8 cellular contexts compared by ENCODE assay signal in genomic region chr7:55532150-55532917, GRCh38. TPM values are rescaled to one million over a fixed set of nuclear protein-coding genes. Genes with fewer than 3 reads are reported as not detected.
DNase-seq lines count a peak whose midpoint lies in the region; ATAC-seq and TF ChIP-seq lines count a peak whose summit lies in the region.

No MANE protein-coding gene starts in this region.

- H3K27ac ChIP-seq in neutrophil: peak overlapping the region; percentile 88
- H3K27ac ChIP-seq in sigmoid colon: no peak overlapping the region

- no peaks in the 10 kb centered on the region for H3K9me3 Mint-ChIP-seq in activated T-helper 2 cell treated with anti-CD3 and anti-CD28 coated beads, Interferon-gamma antibody, Interleukin-2, Interleukin-4, amounts not matched to agents 10 μg/mL and 5 μg/mL and 100 μg/mL, durations not matched to agents 14 hours and 24 hours and 36 hours

- H3K36me3 ChIP-seq in H7 (replicated peaks; ENCODE audit: control insufficient read depth, insufficient read depth, low read length) (no peaks in the 10 kb centered on the region), neutrophil (no peaks in the 10 kb centered on the region), sigmoid colon (no peaks in the 10 kb centered on the region)

- 64 to 78% methylated on average over 8 of the region's 8 CpGs for WGBS in sigmoid colon, 2 donors

- TF ChIP-seq POLR2A in sigmoid colon (IDR thresholded peaks at IDR 0.05): no peak

- peak overlapping the region; percentile 96 for H3K27ac Mint-ChIP-seq in activated T-helper 2 cell treated with anti-CD3 and anti-CD28 coated beads, Interferon-gamma antibody, Interleukin-2, Interleukin-4, amounts not matched to agents 10 μg/mL and 5 μg/mL and 100 μg/mL, durations not matched to agents 14 hours and 24 hours and 36 hours

- H3K27me3 ChIP-seq in H7 (ENCODE audit: control insufficient read depth, insufficient read depth, low read length): no peaks in the 10 kb centered on the region
- H3K27me3 ChIP-seq in neutrophil: no peaks in the 10 kb centered on the region
- H3K27me3 ChIP-seq in sigmoid colon: no peaks in the 10 kb centered on the region

- H3K4me3 Mint-ChIP-seq in activated T-helper 2 cell treated with anti-CD3 and anti-CD28 coated beads, Interferon-gamma antibody, Interleukin-2, Interleukin-4, amounts not matched to agents 10 μg/mL and 5 μg/mL and 100 μg/mL, durations not matched to agents 14 hours and 24 hours and 36 hours (ENCODE audit: low read depth): no peak overlapping the region

- peaks cover 66% of the 10 kb centered on the region for H3K4me1 Mint-ChIP-seq in activated T-helper 2 cell treated with anti-CD3 and anti-CD28 coated beads, Interferon-gamma antibody, Interleukin-2, Interleukin-4, amounts not matched to agents 10 μg/mL and 5 μg/mL and 100 μg/mL, durations not matched to agents 14 hours and 24 hours and 36 hours (ENCODE audit: low read depth)

- intact Hi-C loops in activated T-helper 2 cell treated with anti-CD3 and anti-CD28 coated beads, Interferon-gamma antibody, Interleukin-2, Interleukin-4, amounts not matched to agents 10 μg/mL and 5 μg/mL and 100 μg/mL, durations not matched to agents 14 hours and 24 hours and 36 hours (cut with micrococcal nuclease): loop anchor here (2.0 to 10.0 kb wide), 4 partner anchors 16 to 774 kb away; partner anchors contain the start of gene SEC61G
- intact Hi-C loops in sigmoid colon (cut with DNase I): no loop called here

- H3K36me3 Mint-ChIP-seq in activated T-helper 2 cell treated with anti-CD3 and anti-CD28 coated beads, Interferon-gamma antibody, Interleukin-2, Interleukin-4, amounts not matched to agents 10 μg/mL and 5 μg/mL and 100 μg/mL, durations not matched to agents 14 hours and 24 hours and 36 hours (ENCODE audit: low read depth): peaks cover 32% of the 10 kb centered on the region

- no peak for TF ChIP-seq EP300 in sigmoid colon (IDR thresholded peaks at IDR 0.05)

- peak; percentile 13 for ATAC-seq in GM18498 (IDR thresholded peaks at IDR 0.05; ENCODE audit: unreplicated experiment)

- H3K4me1 ChIP-seq in neutrophil (ENCODE audit: control insufficient read depth in 1 of 2, insufficient read depth in 1 of 2, low read depth in 1 of 2, low read length in 1 of 2) (peaks cover 53 to 57% of the 10 kb centered on the region in 2 experiments), sigmoid colon (peaks cover 0 to 51% (median 35%) of the 10 kb centered on the region in 4 donors)

- H3K27me3 Mint-ChIP-seq in activated T-helper 2 cell treated with anti-CD3 and anti-CD28 coated beads, Interferon-gamma antibody, Interleukin-2, Interleukin-4, amounts not matched to agents 10 μg/mL and 5 μg/mL and 100 μg/mL, durations not matched to agents 14 hours and 24 hours and 36 hours (ENCODE audit: low read depth): no peaks in the 10 kb centered on the region

- no peaks in the 10 kb centered on the region for H3K9me3 ChIP-seq in neutrophil
- H3K9me3 ChIP-seq in sigmoid colon: no peaks in the 10 kb centered on the region

- H3K4me3 ChIP-seq in H7 (ENCODE audit: insufficient read depth, low read depth, low read length) (no peak overlapping the region), neutrophil (ENCODE audit: low read depth in 1 of 2, low read length in 1 of 2) (no peak overlapping the region), sigmoid colon (no peak overlapping the region)

- DNase-seq in H7: peak; percentile 15
- DNase-seq in activated T-helper 2 cell treated with anti-CD3 and anti-CD28 coated beads, Interferon-gamma antibody, Interleukin-2, Interleukin-4, amounts not matched to agents 10 μg/mL and 5 μg/mL and 100 μg/mL, durations not matched to agents 14 hours and 24 hours and 36 hours (ENCODE audit: low spot score): no peak
- DNase-seq in NCI-H146 (lab: John Stamatoyannopoulos, UW): no peak
- DNase-seq in SK-N-DZ (ENCODE audit: low spot score): no peak
- DNase-seq in NCI-H748 treated with DMSO at 0.1 percent for 48 hours (lab: John Stamatoyannopoulos, UW): no peak
- DNase-seq in sigmoid colon: no peak

- no peak for TF ChIP-seq CTCF in neutrophil (IDR thresholded peaks at IDR 0.05)
- TF ChIP-seq CTCF in sigmoid colon (IDR thresholded peaks at IDR 0.05): no peak

RNA-seq across cellular contexts. Expression of gene VOPP1, which starts 40.0 kb away (rescaled TPM):
- total RNA-seq in H7 (2014; rRNA removed; shearing (Covaris generic)): 87.1 and 103 TPM in 2 replicates
- 53.7 and 56.0 TPM in 2 replicates for total RNA-seq in activated T-helper 2 cell treated with anti-CD3 and anti-CD28 coated beads, Interferon-gamma antibody, Interleukin-2, Interleukin-4, amounts not matched to agents 10 μg/mL and 5 μg/mL and 100 μg/mL, durations not matched to agents 14 hours and 24 hours and 36 hours
- polyA plus RNA-seq in SK-N-DZ (2014; cell fraction: cytosol; rRNA removed): 48.1 and 50.4 TPM in 2 replicates
- polyA plus RNA-seq in SK-N-DZ (2014; cell fraction: nucleus; rRNA removed): 15.3 and 23.6 TPM in 2 replicates
- 10 to 100 TPM; 22.2 to 26.4 (median 24.3) TPM for total RNA-seq in sigmoid colon
- polyA plus RNA-seq in sigmoid colon: 10 to 100 TPM; 57.8 to 59.5 (median 59.5) TPM
